Comparison of ENCODE assay signal across 10 cellular contexts in the genomic region with DNA sequence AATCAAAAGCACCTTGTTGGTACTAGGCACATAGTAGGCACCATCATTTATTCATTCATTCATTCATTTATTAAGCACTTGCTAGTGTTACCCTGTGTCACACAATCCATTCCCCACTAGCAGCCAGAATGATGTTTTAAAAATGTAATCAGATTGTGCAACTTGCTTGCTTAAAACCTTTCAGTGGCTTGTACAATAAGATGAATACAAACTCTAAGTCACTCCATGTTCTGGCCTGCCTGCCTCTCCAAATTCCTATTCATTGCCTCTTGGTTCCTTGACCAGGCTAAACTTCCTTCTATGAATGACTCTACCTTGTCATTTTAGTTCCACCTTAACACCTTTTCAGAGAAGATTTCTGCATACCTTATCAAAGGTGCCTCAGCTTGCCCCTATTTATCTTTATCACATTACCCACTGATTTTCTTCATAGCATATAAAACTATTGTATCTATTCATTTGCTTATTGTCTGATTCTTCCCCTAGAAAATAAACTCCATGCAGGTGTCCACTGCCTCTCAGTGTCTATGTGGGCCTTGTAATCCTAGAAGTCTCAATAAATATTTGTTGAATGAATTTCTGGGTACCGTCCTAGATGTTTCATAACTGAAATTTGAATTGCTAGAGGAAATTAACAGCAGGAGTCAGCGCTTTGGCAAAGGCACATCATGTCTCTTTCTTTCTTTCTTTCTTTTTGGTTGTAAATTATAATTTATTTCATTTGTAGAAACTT.
DNase-seq lines count a peak whose midpoint lies in the region; ATAC-seq and TF ChIP-seq lines count a peak whose summit lies in the region.
"Had no signal": no experiment of that assay in that cellular context is flagged by ENCODE, and none has a peak within 500 bp of the region (broad histone marks: within the 10 kb centered on the region; RNA-seq: fewer than 3 reads in every experiment).

No MANE protein-coding gene starts in this region.

- H4K20me1 ChIP-seq in KMS-11 (ENCODE audit: insufficient read depth) = no peaks in the 10 kb centered on the region

- H3K27ac ChIP-seq in KMS-11 = no peak overlapping the region

- peaks cover 10% of the 10 kb centered on the region for H3K4me1 ChIP-seq in KMS-11 (ENCODE audit: low read depth, poor library complexity, severe bottlenecking)

- H3K36me3 ChIP-seq in KMS-11 (ENCODE audit: insufficient read depth) = no peaks in the 10 kb centered on the region
- H3K36me3 ChIP-seq: sigmoid colon had no signal

- H3K79me2 ChIP-seq in KMS-11 (ENCODE audit: insufficient read depth, low read depth) = no peaks in the 10 kb centered on the region

- H3K9me3 Mint-ChIP-seq in CD14-positive monocyte (peaks cover 0 to 3% (median 0%) of the 10 kb centered on the region in 7 donors), natural killer cell (no peaks in the 10 kb centered on the region)
- H3K9me3 Mint-ChIP-seq in effector memory CD8-positive, alpha-beta T cell = no peaks in the 10 kb centered on the region
- H3K9me3 Mint-ChIP-seq: central memory CD8-positive, alpha-beta T cell had no signal

- H3K27me3 Mint-ChIP-seq in CD14-positive monocyte (ENCODE audit: low read depth in 3 of 3) (peaks cover 2 to 5% (median 3%) of the 10 kb centered on the region in 3 donors), natural killer cell (ENCODE audit: low read depth in 2 of 2) (peaks cover 0 to 4% of the 10 kb centered on the region in 2 donors)
- H3K27me3 Mint-ChIP-seq in effector memory CD8-positive, alpha-beta T cell = peaks cover 0 to 6% of the 10 kb centered on the region in 2 donors
- H3K27me3 Mint-ChIP-seq: central memory CD8-positive, alpha-beta T cell had no signal

- H3K4me3 Mint-ChIP-seq in CD14-positive monocyte = peak overlapping the region; percentile 61 to 85
- H3K4me3 Mint-ChIP-seq in effector memory CD8-positive, alpha-beta T cell = peak overlapping the region; percentile 22 to 56
- H3K4me3 Mint-ChIP-seq in natural killer cell = peak overlapping the region; percentile 60
- H3K4me3 Mint-ChIP-seq: central memory CD8-positive, alpha-beta T cell had no signal

- H3K36me3 Mint-ChIP-seq in CD14-positive monocyte (no peaks in the 10 kb centered on the region), natural killer cell (no peaks in the 10 kb centered on the region)
- H3K36me3 Mint-ChIP-seq in effector memory CD8-positive, alpha-beta T cell (ENCODE audit: insufficient read depth) = no peaks in the 10 kb centered on the region

- H3K4me3 ChIP-seq in KMS-11 (IDR thresholded peaks at IDR 0.05; ENCODE audit: insufficient read depth, low read depth, low read length) = no peak overlapping the region
- H3K4me3 ChIP-seq: sigmoid colon had no signal

- DNase-seq in CD14-positive monocyte (ENCODE audit: low spot score) = no peak
- DNase-seq in effector memory CD8-positive, alpha-beta T cell = no peak
- DNase-seq in natural killer cell = no peak
- no peak for DNase-seq in NCI-H2227 (lab: John Stamatoyannopoulos, UW; ENCODE audit: unreplicated experiment)
- DNase-seq in activated CD4-positive, CD25-positive, alpha-beta regulatory T cell (lab: John Stamatoyannopoulos, UW) = no peak
- DNase-seq: sigmoid colon had no signal

- intact Hi-C loops in CD14-positive monocyte (cut with micrococcal nuclease) (no loop called here), natural killer cell (cut with micrococcal nuclease) (loop anchor here (2.0 kb wide), 2 partner anchors 143 to 467 kb away; no protein-coding TSS in a partner anchor)

- 0 out of 2 replicates have a peak overlapping the region, but pooled peaks have one; percentile 28 for H2AFZ ChIP-seq in KMS-11 (ENCODE audit: low read depth)

- no peak overlapping the region for H3K27ac Mint-ChIP-seq in CD14-positive monocyte
- H3K27ac Mint-ChIP-seq in effector memory CD8-positive, alpha-beta T cell = no peak overlapping the region
- peak overlapping the region in 1 of 2 donors; percentile 57 for H3K27ac Mint-ChIP-seq in natural killer cell

- no peak overlapping the region for H3K9ac ChIP-seq in KMS-11

- peak overlapping the region; percentile 33; the same call in 1 of the 2 replicates for H3K4me2 ChIP-seq in KMS-11

- no peaks in the 10 kb centered on the region for H3K27me3 ChIP-seq in KMS-11 (ENCODE audit: insufficient read depth, low read depth)
- H3K27me3 ChIP-seq: sigmoid colon had no signal

- H3K4me1 Mint-ChIP-seq in CD14-positive monocyte (peaks cover 22% of the 10 kb centered on the region), natural killer cell (peaks cover 29 to 39% of the 10 kb centered on the region in 2 donors)
- H3K4me1 Mint-ChIP-seq in effector memory CD8-positive, alpha-beta T cell (ENCODE audit: low read depth in 2 of 2) = peaks cover 8 to 23% of the 10 kb centered on the region in 2 donors

- TF ChIP-seq CTCF in CD14-positive monocyte (IDR thresholded peaks at IDR 0.05) = no peak
- no peak for TF ChIP-seq CTCF in KMS-11 (conservative IDR thresholded peaks at IDR 0.05; ENCODE audit: low read depth, low read length)
- no peak for TF ChIP-seq CTCF in natural killer cell (IDR thresholded peaks at IDR 0.05)

- ATAC-seq in effector memory CD8-positive, alpha-beta T cell (replicated peaks) = no peak
- ATAC-seq in natural killer cell (no peak), GM21529 (IDR thresholded peaks at IDR 0.05; ENCODE audit: unreplicated experiment) (no peak), HG03469 (IDR thresholded peaks at IDR 0.05; ENCODE audit: unreplicated experiment) (no peak)
